ENCODE assay signal across 9 cellular contexts in genomic region chr9:114047717-114048116, GRCh38. TPM values are rescaled to one million over a fixed set of nuclear protein-coding genes. Genes with fewer than 3 reads are reported as not detected.
A peak's percentile ranks its signal among the peaks of the same experiment; 100 is the strongest.
DNase-seq lines count a peak whose midpoint lies in the region; ATAC-seq, FAIRE-seq and TF ChIP-seq lines count a peak whose summit lies in the region.
"Had no signal": no experiment of that assay in that cellular context is flagged by ENCODE, and none has a peak within 500 bp of the region (broad histone marks: within the 10 kb centered on the region; RNA-seq: fewer than 3 reads in every experiment).

No MANE protein-coding gene starts in this region.

- DNase-seq in AG09319 (ENCODE audit: extremely low read depth, low read depth): no peak
- peak; percentile 56 for DNase-seq in HT-29 (ENCODE audit: low spot score)
- peak; percentile 10 for DNase-seq in amniotic epithelial cell (ENCODE audit: low read depth)
- peak; percentile 27 for DNase-seq in left kidney (ENCODE audit: low read depth, low spot score)
- DNase-seq in GM19239 (ENCODE audit: insufficient read length, low spot score): no peak
- no peak for DNase-seq in stimulated activated naive B cell treated with anti-CD40 and anti-IgM and Interleukin-4, amounts not matched to agents 10 μg/mL and 1 μg/mL and 100 μg/mL, for 72 hours
- DNase-seq: NCI-H2081 treated with DMSO at 0.1 percent for 48 hours had no signal

- no peak overlapping the region for H3K27ac Mint-ChIP-seq in stimulated activated naive B cell treated with anti-CD40 and anti-IgM and Interleukin-4, amounts not matched to agents 10 μg/mL and 1 μg/mL and 100 μg/mL, for 72 hours

- FAIRE-seq in GM19239 (lab: Jason Lieb, UNC): no peak

- no peaks in the 10 kb centered on the region for H3K27me3 Mint-ChIP-seq in stimulated activated naive B cell treated with anti-CD40 and anti-IgM and Interleukin-4, amounts not matched to agents 10 μg/mL and 1 μg/mL and 100 μg/mL, for 72 hours

- peaks cover 0 to 3% of the 10 kb centered on the region in 2 donors for H3K9me3 Mint-ChIP-seq in stimulated activated naive B cell treated with anti-CD40 and anti-IgM and Interleukin-4, amounts not matched to agents 10 μg/mL and 1 μg/mL and 100 μg/mL, for 72 hours

- TF ChIP-seq CTCF in AG09319 (IDR thresholded peaks at IDR 0.05; ENCODE audit: low read depth, low read length): peak; percentile 14; the same call in 1 of the 2 replicates

- ATAC-seq in GM18868 (IDR thresholded peaks at IDR 0.05; ENCODE audit: unreplicated experiment) (no peak), HG02571 (IDR thresholded peaks at IDR 0.05; ENCODE audit: unreplicated experiment) (no peak)
- no peak for ATAC-seq in stimulated activated naive B cell treated with anti-CD40 and anti-IgM and Interleukin-4, amounts not matched to agents 10 μg/mL and 1 μg/mL and 100 μg/mL, for 72 hours (replicated peaks)

- H3K4me3 Mint-ChIP-seq in stimulated activated naive B cell treated with anti-CD40 and anti-IgM and Interleukin-4, amounts not matched to agents 10 μg/mL and 1 μg/mL and 100 μg/mL, for 72 hours: no peak overlapping the region

- H3K36me3 Mint-ChIP-seq in stimulated activated naive B cell treated with anti-CD40 and anti-IgM and Interleukin-4, amounts not matched to agents 10 μg/mL and 1 μg/mL and 100 μg/mL, for 72 hours: peaks cover 6 to 9% of the 10 kb centered on the region in 2 donors

- no peaks in the 10 kb centered on the region for H3K4me1 Mint-ChIP-seq in stimulated activated naive B cell treated with anti-CD40 and anti-IgM and Interleukin-4, amounts not matched to agents 10 μg/mL and 1 μg/mL and 100 μg/mL, for 72 hours

RNA-seq across cellular contexts. Expression of gene AMBP, which starts 30.4 kb away (rescaled TPM):
- 3.0 and 4.4 TPM in 2 replicates for total RNA-seq in HT-29 (2014; rRNA removed; shearing (Covaris generic))

RNA-seq across cellular contexts. Expression of gene KIF12, which starts 51.4 kb away (rescaled TPM):
- total RNA-seq in HT-29 (2014; rRNA removed; shearing (Covaris generic)): 36.4 and 41.0 TPM in 2 replicates

Comparison
In these comparisons a context has a peak if more than half of its experiments do, and no peak if none do; other contexts are left out.
1. DNase-seq: peak in HT-29 (single experiment), amniotic epithelial cell (single experiment) and left kidney (single experiment); none in AG09319 (single experiment), GM19239 (single experiment) and stimulated activated naive B cell treated with anti-CD40 and anti-IgM and Interleukin-4, amounts not matched to agents 10 μg/mL and 1 μg/mL and 100 μg/mL, for 72 hours (single experiment).